Comparison of ENCODE assay signal across 23 cellular contexts in the genomic region with DNA sequence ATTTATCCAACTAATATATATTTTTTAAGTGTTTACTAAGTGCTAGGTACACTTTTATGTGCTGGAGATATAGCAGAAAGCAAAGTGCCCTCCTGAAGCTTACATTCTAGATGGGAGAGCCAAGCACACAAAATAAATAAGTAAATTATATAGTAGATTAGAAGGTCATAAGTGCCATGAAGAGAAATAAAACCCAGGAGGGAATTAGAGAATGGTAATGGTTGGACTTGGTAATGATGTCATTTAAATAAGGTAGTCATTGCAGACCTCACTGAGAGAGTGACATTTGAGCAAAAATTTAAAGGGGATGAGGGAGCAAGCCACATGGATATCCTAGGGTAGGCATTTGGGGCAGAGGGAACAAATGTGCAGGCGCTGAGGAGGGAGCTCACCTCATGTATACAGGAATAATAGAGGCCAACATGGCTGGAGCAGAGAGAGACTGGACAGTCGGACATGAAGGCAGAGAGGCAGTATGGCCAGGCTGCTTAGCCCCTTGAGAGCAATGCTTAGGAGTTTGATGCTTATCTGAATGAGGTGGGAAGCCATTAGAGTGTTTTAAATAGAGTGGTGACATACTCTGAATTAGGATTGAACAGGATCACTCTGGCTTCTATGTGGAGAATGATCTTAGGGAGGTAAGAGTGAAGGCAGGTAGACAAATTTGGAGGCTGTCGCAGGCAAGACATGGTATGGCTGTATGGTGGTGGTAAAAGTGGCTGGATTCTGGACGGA. TPM values are rescaled to one million over a fixed set of nuclear protein-coding genes. Genes with fewer than 3 reads are reported as not detected.
DNase-seq lines count a peak whose midpoint lies in the region; ATAC-seq, FAIRE-seq and TF ChIP-seq lines count a peak whose summit lies in the region.
"Had no signal": no experiment of that assay in that cellular context is flagged by ENCODE, and none has a peak within 500 bp of the region (broad histone marks: within the 10 kb centered on the region; RNA-seq: fewer than 3 reads in every experiment).

No MANE protein-coding gene starts in this region.

- no peak overlapping the region for H2BK12ac ChIP-seq in H1 (ENCODE audit: low read depth, low read length)

- H3K27me3 ChIP-seq in H1 (replicated peaks in 1 of 4; ENCODE audit: control insufficient read depth in 3 of 4, extremely low read depth in 1 of 4, insufficient read depth in 3 of 4, low read length in 3 of 4) (no peaks in the 10 kb centered on the region), right cardiac atrium (ENCODE audit: control insufficient read depth, insufficient read depth) (no peaks in the 10 kb centered on the region), body of pancreas (no peaks in the 10 kb centered on the region)
- H3K27me3 ChIP-seq: gastroesophageal sphincter, Peyer's patch, uterus had no signal

- H3K23me2 ChIP-seq in H1 (ENCODE audit: low read depth, low read length) = no peaks in the 10 kb centered on the region

- peaks cover 3 to 7% (median 5%) of the 10 kb centered on the region in 4 experiments; a peak in 5 of 7 replicates for H3K4me1 ChIP-seq in H1 (replicated peaks in 1 of 4; ENCODE audit: control insufficient read depth in 3 of 4, insufficient read depth in 4 of 4, low read length in 3 of 4)
- peaks cover 9% of the 10 kb centered on the region for H3K4me1 ChIP-seq in right cardiac atrium (ENCODE audit: control insufficient read depth, insufficient read depth, low read length)
- H3K4me1 ChIP-seq in body of pancreas = no peaks in the 10 kb centered on the region

- H3K27me3 Mint-ChIP-seq in CD14-positive monocyte (ENCODE audit: low read depth in 3 of 3) (peaks cover 0 to 2% (median 2%) of the 10 kb centered on the region in 3 donors), IgD-negative memory B cell (peaks cover 2% of the 10 kb centered on the region), osteocyte (ENCODE audit: unreplicated experiment) (no peaks in the 10 kb centered on the region)
- H3K27me3 Mint-ChIP-seq: CD4-positive, CD25-positive, alpha-beta regulatory T cell had no signal

- no peak overlapping the region for H3K4ac ChIP-seq in H1 (replicated peaks; ENCODE audit: insufficient read length, low read depth, low read length)

- no peak overlapping the region for H4K91ac ChIP-seq in H1 (replicated peaks; ENCODE audit: insufficient read length, low read length)

- intact Hi-C loops in CD14-positive monocyte (cut with micrococcal nuclease) (loop anchor here in 1 of 2 donors (2.0 to 5.0 kb wide), 2 partner anchors 14 to 62 kb away; a partner anchor contains a TSS), right cardiac atrium (cut with DNase I) (no loop called here), body of pancreas (cut with DNase I) (no loop called here)

- DNase-seq in CD14-positive monocyte (ENCODE audit: low spot score) (no peak), H1 (ENCODE audit: low read depth in 1 of 2, low spot score in 2 of 2) (no peak), osteocyte (ENCODE audit: extremely low spot score, unreplicated experiment) (no peak), right cardiac atrium (no peak), body of pancreas (no peak)
- DNase-seq in activated CD8-positive, alpha-beta memory T cell treated with anti-CD3 and anti-CD28 coated beads for 24 hours = no peak
- DNase-seq: activated gamma-delta T cell; caudate nucleus; CD4-positive, CD25-positive, alpha-beta regulatory T cell; DMS 273 treated with DMSO at 0.1 percent for 48 hours; left cardiac atrium; natural killer cell; NCI-H1092 treated with DMSO at 0.1 percent for 48 hours; NCI-H446 treated with DMSO at 0.1 percent for 48 hours; Peyer's patch; small intestine; stimulated activated CD4-positive, alpha-beta T cell treated with anti-CD3 and anti-CD28 coated beads, Interleukin-4, amount 100 ng/mL, for 4 hours; T-helper 2 cell; uterus had no signal

- peaks cover 10% of the 10 kb centered on the region; the same call in 1 of the 2 replicates for H3K79me1 ChIP-seq in H1 (ENCODE audit: low read depth, low read length)

- H2BK15ac ChIP-seq in H1 (ENCODE audit: low read length) = no peak overlapping the region

- no peak for TF ChIP-seq EP300 in H1 (IDR thresholded peaks at IDR 0.05; ENCODE audit: borderline replicate concordance in 1 of 2, low read depth in 2 of 2, low read length in 2 of 2)

- TF ChIP-seq CTCF in CD14-positive monocyte (IDR thresholded peaks at IDR 0.05) (no peak), H1 (IDR thresholded peaks at IDR 0.05; ENCODE audit: control extremely low read depth in 1 of 3, insufficient read depth in 1 of 3, low read depth in 1 of 3, low read length in 3 of 3) (no peak), osteocyte (IDR thresholded peaks at IDR 0.05) (no peak), body of pancreas (IDR thresholded peaks at IDR 0.05) (no peak)

- TF ChIP-seq POLR2A in H1 (IDR thresholded peaks at IDR 0.05; ENCODE audit: control extremely low read depth in 1 of 2, low read depth in 2 of 2, low read length in 2 of 2) = no peak
- no peak for TF ChIP-seq POLR2A in body of pancreas (IDR thresholded peaks at IDR 0.05)

- H3K9me3 ChIP-seq in H1 (ENCODE audit: insufficient read depth in 2 of 2, low read depth in 1 of 2, low read length in 1 of 2) (no peaks in the 10 kb centered on the region), right cardiac atrium (ENCODE audit: control insufficient read depth, low read length) (no peaks in the 10 kb centered on the region), body of pancreas (no peaks in the 10 kb centered on the region)
- H3K9me3 ChIP-seq: gastroesophageal sphincter, Peyer's patch, uterus had no signal

- H3K23ac ChIP-seq in H1 (ENCODE audit: insufficient read length) = no peak overlapping the region

- H2BK5ac ChIP-seq in H1 (ENCODE audit: low read depth, low read length) = no peak overlapping the region

- H2BK20ac ChIP-seq in H1 (ENCODE audit: low read length) = no peak overlapping the region

- no peak overlapping the region for H3K18ac ChIP-seq in H1 (ENCODE audit: extremely low read depth, low read length)

- H3K14ac ChIP-seq in H1 (ENCODE audit: insufficient read length) = no peak overlapping the region

- no peak for FAIRE-seq in H1 (lab: Jason Lieb, UNC)
- FAIRE-seq: small intestine had no signal

- H4K5ac ChIP-seq in H1 (ENCODE audit: insufficient read length, low read depth, low read length) = no peak overlapping the region

- H3K27ac Mint-ChIP-seq in CD14-positive monocyte (peak overlapping the region; percentile 16 to 99 (median 73)), IgD-negative memory B cell (peak overlapping the region in 2 of 3 donors; percentile 9 to 11), osteocyte (ENCODE audit: unreplicated experiment) (peak overlapping the region; percentile 81)
- H3K27ac Mint-ChIP-seq: CD4-positive, CD25-positive, alpha-beta regulatory T cell; natural killer cell had no signal

- H3K4me1 Mint-ChIP-seq in CD14-positive monocyte (peaks cover 50% of the 10 kb centered on the region), IgD-negative memory B cell (peaks cover 43 to 60% (median 52%) of the 10 kb centered on the region in 3 donors), osteocyte (ENCODE audit: unreplicated experiment) (peaks cover 75% of the 10 kb centered on the region)

- H4K8ac ChIP-seq in H1 (ENCODE audit: extremely low read depth, insufficient read depth, low read length) = no peak overlapping the region

- H3K9me3 Mint-ChIP-seq in CD14-positive monocyte (no peaks in the 10 kb centered on the region), IgD-negative memory B cell (no peaks in the 10 kb centered on the region), osteocyte (ENCODE audit: unreplicated experiment) (no peaks in the 10 kb centered on the region)
- H3K9me3 Mint-ChIP-seq: CD4-positive, CD25-positive, alpha-beta regulatory T cell; natural killer cell had no signal

- no peak overlapping the region for H3K56ac ChIP-seq in H1 (replicated peaks; ENCODE audit: insufficient read length, low read depth, low read length)

- H3K36me3 ChIP-seq in H1 (ENCODE audit: control insufficient read depth in 2 of 4, insufficient read depth in 4 of 4, low read length in 3 of 4) (peaks cover 0 to 2% (median 0%) of the 10 kb centered on the region in 4 experiments; a peak in 2 of 8 replicates), body of pancreas (replicated peaks in 1 of 2; ENCODE audit: insufficient read depth in 1 of 2, low read depth in 2 of 2) (no peaks in the 10 kb centered on the region)
- H3K36me3 ChIP-seq: gastroesophageal sphincter, Peyer's patch, uterus had no signal

- no peak overlapping the region for H3K9ac ChIP-seq in H1 (replicated peaks in 1 of 4; ENCODE audit: extremely low read depth in 1 of 4, low read depth in 3 of 4, low read length in 3 of 4)

- H3K36me3 Mint-ChIP-seq in CD14-positive monocyte (peaks cover 5 to 18% of the 10 kb centered on the region in 2 donors), IgD-negative memory B cell (peaks cover 5% of the 10 kb centered on the region), osteocyte (ENCODE audit: unreplicated experiment) (peaks cover 3% of the 10 kb centered on the region)
- H3K36me3 Mint-ChIP-seq: CD4-positive, CD25-positive, alpha-beta regulatory T cell; natural killer cell had no signal

- H4K20me1 ChIP-seq in H1 (replicated peaks in 1 of 2; ENCODE audit: control insufficient read depth in 1 of 2, insufficient read depth in 2 of 2, low read length in 2 of 2) = peaks cover 0 to 2% of the 10 kb centered on the region in 2 experiments

- POLR2A ChIA-PET in H1 (lab: Charles Lee; ENCODE audit: partially characterized antibody) = interaction anchor here (1.0 kb wide), 1 partner anchor 13 kb away, joined by 4 read pairs; no protein-coding TSS in a partner anchor

- no peak for ATAC-seq in right cardiac atrium
- ATAC-seq in HG03045 (IDR thresholded peaks at IDR 0.05; ENCODE audit: unreplicated experiment) = no peak
- no peak for ATAC-seq in body of pancreas
- ATAC-seq: natural killer cell had no signal

- 88% methylated on average over 4 of the region's 4 CpGs; no CpG with 5 or more reads in 1 of the 2 experiments for WGBS in H1 (ENCODE audit: extremely low coverage in 1 of 2, insufficient coverage in 1 of 2, insufficient read length in 1 of 2, insufficient replicate concordance in 2 of 2, low coverage in 1 of 2, low lambda C conversion rate in 2 of 2, missing lambda C conversion rate in 1 of 2), 2 experiments
- WGBS in right cardiac atrium = 79% methylated on average over 4 of the region's 4 CpGs
- 68 to 70% methylated on average over 4 of the region's 4 CpGs for WGBS in body of pancreas, 2 donors

- H2AK5ac ChIP-seq in H1 (ENCODE audit: low read depth, low read length) = peak overlapping the region; percentile 77; the same call in 1 of the 2 replicates

- H3K27ac ChIP-seq in H1 (ENCODE audit: low read depth, low read length) = no peak overlapping the region
- H3K27ac ChIP-seq in right cardiac atrium (ENCODE audit: low read length) = no peak overlapping the region
- no peak overlapping the region for H3K27ac ChIP-seq in body of pancreas
- H3K27ac ChIP-seq: gastroesophageal sphincter, Peyer's patch, uterus, VCaP had no signal

- no peak overlapping the region for H3K4me3 ChIP-seq in H1 (ENCODE audit: extremely low read depth in 1 of 4, insufficient read depth in 2 of 4, low read depth in 3 of 4, low read length in 4 of 4)
- H3K4me3 ChIP-seq in right cardiac atrium (ENCODE audit: low read length) = no peak overlapping the region
- no peak overlapping the region for H3K4me3 ChIP-seq in body of pancreas
- H3K4me3 ChIP-seq: gastroesophageal sphincter, Peyer's patch, uterus had no signal

- H3K4me2 ChIP-seq in H1 (ENCODE audit: insufficient read depth in 1 of 2, low read depth in 2 of 2, low read length in 2 of 2) = no peak overlapping the region

- H2AFZ ChIP-seq in H1 (ENCODE audit: low read length) = no peak overlapping the region

- H2BK120ac ChIP-seq in H1 (replicated peaks; ENCODE audit: low read depth, low read length) = no peak overlapping the region

- H3K4me3 Mint-ChIP-seq in CD14-positive monocyte = peak overlapping the region; percentile 22 to 51
- H3K4me3 Mint-ChIP-seq in IgD-negative memory B cell = peak overlapping the region in 1 of 4 donors; percentile 2
- H3K4me3 Mint-ChIP-seq in osteocyte (ENCODE audit: unreplicated experiment) = no peak overlapping the region
- H3K4me3 Mint-ChIP-seq: CD4-positive, CD25-positive, alpha-beta regulatory T cell; natural killer cell had no signal

- no peak for TF ChIP-seq RAD21 in H1 (IDR thresholded peaks at IDR 0.05 in 1 of 2, conservative IDR thresholded peaks at IDR 0.05 in 1 of 2; ENCODE audit: low read depth in 2 of 2, low read length in 2 of 2)

- CTCF ChIA-PET in H1 (lab: Charles Lee; ENCODE audit: partially characterized antibody) = interaction anchor here (1.0 kb wide), 1 partner anchor 97 kb away, joined by 3 read pairs; no protein-coding TSS in a partner anchor

- peaks cover 0 to 97% of the 10 kb centered on the region in 2 experiments; a peak in 3 of 4 replicates for H3K79me2 ChIP-seq in H1 (ENCODE audit: control insufficient read depth in 1 of 2, insufficient read depth in 2 of 2, low read length in 2 of 2)

RNA-seq across cellular contexts. Expression of a gene that starts 14.1 kb away (rescaled TPM):
- polyA plus RNA-seq in CD14-positive monocyte (10 to 100 TPM; 28.4 to 36.5 TPM), IgD-negative memory B cell (23.6 TPM), H1 (2011; rRNA removed) (32.5 and 41.8 TPM in 2 replicates), right cardiac atrium (6.9 TPM)
- total RNA-seq in H1 (2021; fragmentation: NEBNext Ultra II Directional; extraction: Animal tissue kit (Norgen Biotek cat#: 25700)) = 88.0 and 94.4 TPM in 2 replicates
- 28.3 TPM for polyA plus RNA-seq in H1 (2011; cell fraction: cytosol; rRNA removed)
- 65.3 TPM for polyA plus RNA-seq in H1 (2011; cell fraction: nucleus; rRNA removed)
- polyA plus RNA-seq in H1 (2012, experiment 1 of 2) = 32.5 to 44.3 TPM (median 39.1 TPM) in 4 replicates
- polyA plus RNA-seq in H1 (2012, experiment 2 of 2) = 3.6 TPM
- 49.6 TPM for polyA plus RNA-seq in H1 (2013, experiment 1 of 2)
- 54.4 TPM for polyA plus RNA-seq in H1 (2013, experiment 2 of 2)
- 92.5 and 116 TPM in 2 replicates for polyA minus RNA-seq in H1 (2011; rRNA and poly(A)+ RNA removed)
- polyA minus RNA-seq in H1 (2011; cell fraction: cytosol; rRNA and poly(A)+ RNA removed) = 29.2 TPM
- polyA minus RNA-seq in H1 (2011; cell fraction: nucleus; rRNA and poly(A)+ RNA removed) = 98.4 TPM
- total RNA-seq in osteocyte (57.2 and 67.1 TPM in 2 replicates), right cardiac atrium (10 to 100 TPM; 16.5 to 34.3 (median 24.9) TPM), body of pancreas (10 to 100 TPM in 1 of 2 donors, 1 to 10 TPM in 1; 8.6 to 14.0 TPM)

Comparison
In these comparisons a context has a peak if more than half of its experiments do, and no peak if none do; other contexts are left out.
1. H3K27ac Mint-ChIP-seq: peak in every context shown above with its lines; median percentile 81 in osteocyte; 73 in CD14-positive monocyte; 10 in IgD-negative memory B cell.